ENCODE assay signal across 1 cellular context in the genomic region with DNA sequence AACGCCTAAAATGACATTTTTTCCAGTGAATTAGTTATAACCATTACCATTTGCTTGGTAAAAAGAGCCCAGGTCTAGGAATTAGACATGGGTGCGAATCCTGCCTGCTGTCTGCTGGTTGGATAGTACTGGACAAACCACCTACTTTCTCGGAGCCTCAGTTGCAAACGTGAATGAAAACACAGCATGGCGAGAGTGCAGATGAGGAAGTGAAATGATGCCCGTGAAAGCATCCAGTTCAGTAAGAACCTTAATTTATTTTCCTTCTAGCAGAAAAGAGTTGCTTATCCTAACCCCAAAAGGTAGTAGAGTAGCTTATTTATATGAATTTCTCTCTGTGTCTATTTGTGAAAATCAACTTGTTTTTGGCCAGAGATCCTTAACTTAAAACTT.
TF ChIP-seq lines count a peak whose summit lies in the region.

No MANE protein-coding gene starts in this region.

TF ChIP-seq in GM23338, 12 proteins besides CTCF, POLR2A, EP300 and RAD21:
- TF ChIP-seq, protein P1, sequence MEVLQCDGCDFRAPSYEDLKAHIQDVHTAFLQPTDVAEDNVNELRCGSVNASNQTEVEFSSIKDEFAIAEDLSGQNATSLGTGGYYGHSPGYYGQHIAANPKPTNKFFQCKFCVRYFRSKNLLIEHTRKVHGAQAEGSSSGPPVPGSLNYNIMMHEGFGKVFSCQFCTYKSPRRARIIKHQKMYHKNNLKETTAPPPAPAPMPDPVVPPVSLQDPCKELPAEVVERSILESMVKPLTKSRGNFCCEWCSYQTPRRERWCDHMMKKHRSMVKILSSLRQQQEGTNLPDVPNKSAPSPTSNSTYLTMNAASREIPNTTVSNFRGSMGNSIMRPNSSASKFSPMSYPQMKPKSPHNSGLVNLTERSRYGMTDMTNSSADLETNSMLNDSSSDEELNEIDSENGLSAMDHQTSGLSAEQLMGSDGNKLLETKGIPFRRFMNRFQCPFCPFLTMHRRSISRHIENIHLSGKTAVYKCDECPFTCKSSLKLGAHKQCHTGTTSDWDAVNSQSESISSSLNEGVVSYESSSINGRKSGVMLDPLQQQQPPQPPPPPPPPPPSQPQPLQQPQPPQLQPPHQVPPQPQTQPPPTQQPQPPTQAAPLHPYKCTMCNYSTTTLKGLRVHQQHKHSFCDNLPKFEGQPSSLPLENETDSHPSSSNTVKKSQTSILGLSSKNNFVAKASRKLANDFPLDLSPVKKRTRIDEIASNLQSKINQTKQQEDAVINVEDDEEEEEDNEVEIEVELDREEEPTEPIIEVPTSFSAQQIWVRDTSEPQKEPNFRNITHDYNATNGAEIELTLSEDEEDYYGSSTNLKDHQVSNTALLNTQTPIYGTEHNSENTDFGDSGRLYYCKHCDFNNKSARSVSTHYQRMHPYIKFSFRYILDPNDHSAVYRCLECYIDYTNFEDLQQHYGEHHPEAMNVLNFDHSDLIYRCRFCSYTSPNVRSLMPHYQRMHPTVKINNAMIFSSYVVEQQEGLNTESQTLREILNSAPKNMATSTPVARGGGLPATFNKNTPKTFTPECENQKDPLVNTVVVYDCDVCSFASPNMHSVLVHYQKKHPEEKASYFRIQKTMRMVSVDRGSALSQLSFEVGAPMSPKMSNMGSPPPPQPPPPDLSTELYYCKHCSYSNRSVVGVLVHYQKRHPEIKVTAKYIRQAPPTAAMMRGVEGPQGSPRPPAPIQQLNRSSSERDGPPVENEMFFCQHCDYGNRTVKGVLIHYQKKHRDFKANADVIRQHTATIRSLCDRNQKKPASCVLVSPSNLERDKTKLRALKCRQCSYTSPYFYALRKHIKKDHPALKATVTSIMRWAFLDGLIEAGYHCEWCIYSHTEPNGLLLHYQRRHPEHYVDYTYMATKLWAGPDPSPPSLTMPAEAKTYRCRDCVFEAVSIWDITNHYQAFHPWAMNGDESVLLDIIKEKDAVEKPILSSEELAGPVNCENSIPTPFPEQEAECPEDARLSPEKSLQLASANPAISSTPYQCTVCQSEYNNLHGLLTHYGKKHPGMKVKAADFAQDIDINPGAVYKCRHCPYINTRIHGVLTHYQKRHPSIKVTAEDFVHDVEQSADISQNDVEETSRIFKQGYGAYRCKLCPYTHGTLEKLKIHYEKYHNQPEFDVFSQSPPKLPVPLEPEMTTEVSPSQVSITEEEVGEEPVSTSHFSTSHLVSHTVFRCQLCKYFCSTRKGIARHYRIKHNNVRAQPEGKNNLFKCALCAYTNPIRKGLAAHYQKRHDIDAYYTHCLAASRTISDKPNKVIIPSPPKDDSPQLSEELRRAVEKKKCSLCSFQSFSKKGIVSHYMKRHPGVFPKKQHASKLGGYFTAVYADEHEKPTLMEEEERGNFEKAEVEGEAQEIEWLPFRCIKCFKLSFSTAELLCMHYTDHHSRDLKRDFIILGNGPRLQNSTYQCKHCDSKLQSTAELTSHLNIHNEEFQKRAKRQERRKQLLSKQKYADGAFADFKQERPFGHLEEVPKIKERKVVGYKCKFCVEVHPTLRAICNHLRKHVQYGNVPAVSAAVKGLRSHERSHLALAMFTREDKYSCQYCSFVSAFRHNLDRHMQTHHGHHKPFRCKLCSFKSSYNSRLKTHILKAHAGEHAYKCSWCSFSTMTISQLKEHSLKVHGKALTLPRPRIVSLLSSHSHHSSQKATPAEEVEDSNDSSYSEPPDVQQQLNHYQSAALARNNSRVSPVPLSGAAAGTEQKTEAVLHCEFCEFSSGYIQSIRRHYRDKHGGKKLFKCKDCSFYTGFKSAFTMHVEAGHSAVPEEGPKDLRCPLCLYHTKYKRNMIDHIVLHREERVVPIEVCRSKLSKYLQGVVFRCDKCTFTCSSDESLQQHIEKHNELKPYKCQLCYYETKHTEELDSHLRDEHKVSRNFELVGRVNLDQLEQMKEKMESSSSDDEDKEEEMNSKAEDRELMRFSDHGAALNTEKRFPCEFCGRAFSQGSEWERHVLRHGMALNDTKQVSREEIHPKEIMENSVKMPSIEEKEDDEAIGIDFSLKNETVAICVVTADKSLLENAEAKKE (CRISPR knock-in tag; IDR thresholded peaks at IDR 0.05) = no peak
